10 cellular contexts compared by ENCODE assay signal in the genomic region with DNA sequence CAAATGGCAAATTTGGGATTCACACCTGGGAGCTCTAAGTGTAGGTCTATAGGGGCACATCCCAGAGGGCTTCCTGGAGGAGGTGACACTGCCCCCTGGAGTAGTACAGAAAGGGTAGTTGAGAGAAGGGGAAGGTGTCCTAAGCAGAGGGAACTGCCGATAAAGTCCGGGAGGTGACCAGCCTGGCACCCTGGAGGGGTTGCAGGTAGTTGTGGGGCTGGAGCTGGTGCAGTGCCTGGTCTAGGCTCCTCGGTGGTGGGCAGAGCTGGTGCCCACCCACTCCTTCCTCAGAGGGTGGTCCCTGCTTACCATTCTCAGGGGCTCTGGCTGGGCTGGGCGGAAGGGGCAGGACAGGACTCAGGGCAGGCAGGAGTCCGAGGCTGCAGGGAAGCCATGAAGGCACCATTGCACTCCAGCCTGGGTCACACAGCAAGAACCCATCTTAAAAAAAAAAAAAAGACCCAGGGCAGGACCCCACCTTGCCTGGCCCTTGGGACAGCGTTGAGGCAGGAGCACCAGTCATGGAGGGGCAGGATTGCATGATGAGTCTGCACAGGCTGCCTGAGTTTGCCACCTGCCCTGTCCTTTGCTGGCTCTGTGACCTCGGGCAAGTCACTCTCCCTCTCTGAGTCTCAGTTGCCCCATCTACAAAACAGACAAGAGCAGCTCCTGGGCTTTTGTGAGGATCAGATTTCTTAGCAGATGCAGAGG. TPM values are rescaled to one million over a fixed set of nuclear protein-coding genes. Genes with fewer than 3 reads are reported as not detected.
DNase-seq lines count a peak whose midpoint lies in the region; ATAC-seq and TF ChIP-seq lines count a peak whose summit lies in the region.
"Had no signal": no experiment of that assay in that cellular context is flagged by ENCODE, and none has a peak within 500 bp of the region (broad histone marks: within the 10 kb centered on the region; RNA-seq: fewer than 3 reads in every experiment).

No MANE protein-coding gene starts in this region.

- BruUV-seq in HCT116 (replicated peaks; lab: Mats Ljungman, UMichigan) = no TSS peak

- intact Hi-C loops in CD8-positive, alpha-beta T cell (cut with DNase I, micrococcal nuclease) = loop anchor here (1.0 to 2.0 kb wide), 3 partner anchors 15 to 41 kb away; no protein-coding TSS in a partner anchor
- intact Hi-C loops in HCT116 (cut with micrococcal nuclease) (no loop called here), ovary (cut with DNase I) (no loop called here)

- CTCF ChIA-PET in CD8-positive, alpha-beta T cell (lab: Charles Lee) = interaction anchor here (1.6 to 3.0 kb wide), 3 partner anchors 17 to 55 kb away, joined by 5 to 10 read pairs (median 8); a partner anchor contains a TSS
- CTCF ChIA-PET in HCT116 (lab: Charles Lee) = no interaction called here

- POLR2A ChIA-PET in CD8-positive, alpha-beta T cell (lab: Charles Lee) = interaction anchor here (0.5 to 1.3 kb wide), 5 partner anchors 7 to 55 kb away, joined by 3 read pairs; no protein-coding TSS in a partner anchor
- POLR2A ChIA-PET in HCT116 (lab: Charles Lee) = no interaction called here

- H3K9me2 ChIP-seq in HCT116 (ENCODE audit: insufficient read depth) = no peaks in the 10 kb centered on the region

- no peaks in the 10 kb centered on the region for H3K36me3 Mint-ChIP-seq in CD8-positive, alpha-beta T cell
- no peaks in the 10 kb centered on the region for H3K36me3 Mint-ChIP-seq in activated naive CD8-positive, alpha-beta T cell treated with anti-CD3 and anti-CD28 coated beads for 36 hours
- no peaks in the 10 kb centered on the region for H3K36me3 Mint-ChIP-seq in neural progenitor cell

- TF ChIP-seq POLR2A in HCT116 (IDR thresholded peaks at IDR 0.05; ENCODE audit: borderline replicate concordance, extremely low read depth, insufficient read depth, insufficient read length) = no peak
- no peak for TF ChIP-seq POLR2A in ovary (IDR thresholded peaks at IDR 0.05)

- H3K4me3 Mint-ChIP-seq in CD8-positive, alpha-beta T cell = no peak overlapping the region
- peak overlapping the region; percentile 25 for H3K4me3 Mint-ChIP-seq in activated naive CD8-positive, alpha-beta T cell treated with anti-CD3 and anti-CD28 coated beads for 36 hours
- H3K4me3 Mint-ChIP-seq in neural progenitor cell = no peak overlapping the region

- DNase-seq in CD8-positive, alpha-beta T cell = peak in 1 of 7 experiments; percentile 44
- DNase-seq in HCT116 (ENCODE audit: low read depth, low spot score) (no peak), neural progenitor cell (ENCODE audit: low spot score) (no peak), ovary (no peak), GM10266 (ENCODE audit: extremely low spot score) (no peak)
- no peak for DNase-seq in activated naive CD8-positive, alpha-beta T cell treated with anti-CD3 and anti-CD28 coated beads for 36 hours
- DNase-seq: NCI-H69 had no signal

- TF ChIP-seq EP300 in ovary (IDR thresholded peaks at IDR 0.05) = no peak

- H4K20me1 ChIP-seq in HCT116 (ENCODE audit: insufficient read depth) (no peaks in the 10 kb centered on the region), neural progenitor cell (ENCODE audit: low read depth) (no peaks in the 10 kb centered on the region)

- TF ChIP-seq RAD21 in HCT116 (IDR thresholded peaks at IDR 0.05; ENCODE audit: low read depth) = no peak

- no peak overlapping the region for H2AFZ ChIP-seq in HCT116 (ENCODE audit: low read depth, low read length, poor library complexity, severe bottlenecking)
- peak overlapping the region; percentile 76 for H2AFZ ChIP-seq in neural progenitor cell (replicated peaks)

- TF ChIP-seq CTCF in CD8-positive, alpha-beta T cell (IDR thresholded peaks at IDR 0.05) = no peak
- no peak for TF ChIP-seq CTCF in HCT116 (IDR thresholded peaks at IDR 0.05 in 2 of 3, conservative IDR thresholded peaks at IDR 0.05 in 1 of 3; ENCODE audit: borderline replicate concordance in 1 of 3, insufficient read depth in 1 of 3, low read depth in 2 of 3, low read length in 2 of 3)
- no peak for TF ChIP-seq CTCF in neural progenitor cell (IDR thresholded peaks at IDR 0.05)
- no peak for TF ChIP-seq CTCF in ovary (IDR thresholded peaks at IDR 0.05)
- no peak for TF ChIP-seq CTCF in GM10266 (IDR thresholded peaks at IDR 0.05; ENCODE audit: control insufficient read depth, insufficient read depth, low read depth, missing control alignments)

- H3K27me3 Mint-ChIP-seq in CD8-positive, alpha-beta T cell (ENCODE audit: low read depth) = no peaks in the 10 kb centered on the region
- H3K27me3 Mint-ChIP-seq in activated naive CD8-positive, alpha-beta T cell treated with anti-CD3 and anti-CD28 coated beads for 36 hours = no peaks in the 10 kb centered on the region
- peaks cover 6% of the 10 kb centered on the region for H3K27me3 Mint-ChIP-seq in neural progenitor cell (ENCODE audit: insufficient read depth, low read depth)

- peaks cover 52% of the 10 kb centered on the region for H3K4me1 Mint-ChIP-seq in CD8-positive, alpha-beta T cell (ENCODE audit: low read depth)
- peaks cover 53% of the 10 kb centered on the region for H3K4me1 Mint-ChIP-seq in activated naive CD8-positive, alpha-beta T cell treated with anti-CD3 and anti-CD28 coated beads for 36 hours
- peaks cover 12% of the 10 kb centered on the region for H3K4me1 Mint-ChIP-seq in neural progenitor cell

- H3F3A ChIP-seq in neural progenitor cell (ENCODE audit: low read depth) = no peaks in the 10 kb centered on the region

- H3K9ac ChIP-seq in HCT116 (ENCODE audit: low read length) (no peak overlapping the region), neural progenitor cell (no peak overlapping the region)

- WGBS in ovary, 3 donors = 68 to 76% (median 73%) methylated on average over 7 of the region's 7 CpGs

- peaks cover 40% of the 10 kb centered on the region for H3K4me1 ChIP-seq in CD8-positive, alpha-beta T cell (ENCODE audit: insufficient read depth, low read length)
- H3K4me1 ChIP-seq in HCT116 (ENCODE audit: control insufficient read depth in 1 of 2, insufficient read depth in 2 of 2, low read length in 2 of 2) (peaks cover 2 to 10% of the 10 kb centered on the region in 2 experiments; a peak in 2 of 4 replicates), neural progenitor cell (peaks cover 8% of the 10 kb centered on the region), ovary (ENCODE audit: insufficient read depth) (no peaks in the 10 kb centered on the region)
- H3K4me1 ChIP-seq: esophagus muscularis mucosa had no signal

- no peak for ATAC-seq in CD8-positive, alpha-beta T cell
- ATAC-seq in HCT116 (0 out of 2 replicates have a peak, but pooled peaks have one; percentile 14), GM19452 (IDR thresholded peaks at IDR 0.05; ENCODE audit: unreplicated experiment) (no peak)

- H3K36me3 ChIP-seq in CD8-positive, alpha-beta T cell (ENCODE audit: insufficient read depth, low read length) = no peaks in the 10 kb centered on the region
- no peaks in the 10 kb centered on the region for H3K36me3 ChIP-seq in HCT116 (ENCODE audit: control insufficient read depth in 1 of 2, insufficient read depth in 2 of 2, low read length in 2 of 2)
- H3K36me3 ChIP-seq in neural progenitor cell = no peaks in the 10 kb centered on the region
- H3K36me3 ChIP-seq in ovary = no peaks in the 10 kb centered on the region
- H3K36me3 ChIP-seq: esophagus muscularis mucosa had no signal

- H3K79me2 ChIP-seq in HCT116 (ENCODE audit: insufficient read depth, low read length) (no peaks in the 10 kb centered on the region), neural progenitor cell (ENCODE audit: low read depth) (no peaks in the 10 kb centered on the region)

- no peak overlapping the region for H3K27ac ChIP-seq in CD8-positive, alpha-beta T cell (ENCODE audit: low read depth, low read length)
- H3K27ac ChIP-seq in HCT116 (ENCODE audit: low read depth, low read length) (no peak overlapping the region), neural progenitor cell (no peak overlapping the region), ovary (no peak overlapping the region)
- H3K27ac ChIP-seq: esophagus muscularis mucosa, HL-60 had no signal

- RAD21 ChIA-PET in HCT116 (lab: Charles Lee; ENCODE audit: low non-redundant PET in 1 of 2, low total read pairs in 2 of 2, uncharacterized antibody in 2 of 2, unreplicated experiment in 2 of 2) = no interaction called here

- H3K4me2 ChIP-seq in HCT116 (ENCODE audit: low read length) = peak overlapping the region; percentile 45
- peak overlapping the region; percentile 63 for H3K4me2 ChIP-seq in neural progenitor cell

- no peaks in the 10 kb centered on the region for H3K9me3 ChIP-seq in CD8-positive, alpha-beta T cell (ENCODE audit: low read length)
- H3K9me3 ChIP-seq in HCT116 (ENCODE audit: control insufficient read depth in 1 of 2, insufficient read depth in 1 of 2, low read depth in 1 of 2, low read length in 2 of 2) = no peaks in the 10 kb centered on the region
- no peaks in the 10 kb centered on the region for H3K9me3 ChIP-seq in neural progenitor cell (ENCODE audit: low read depth)
- H3K9me3 ChIP-seq in ovary = no peaks in the 10 kb centered on the region
- H3K9me3 ChIP-seq: esophagus muscularis mucosa had no signal

- no peaks in the 10 kb centered on the region for H3K27me3 ChIP-seq in CD8-positive, alpha-beta T cell (ENCODE audit: insufficient read depth, low read length)
- H3K27me3 ChIP-seq in HCT116 (ENCODE audit: insufficient read depth, low read length) (no peaks in the 10 kb centered on the region), neural progenitor cell (no peaks in the 10 kb centered on the region), ovary (no peaks in the 10 kb centered on the region)

- peak overlapping the region; percentile 76 for H3K27ac Mint-ChIP-seq in CD8-positive, alpha-beta T cell
- H3K27ac Mint-ChIP-seq in activated naive CD8-positive, alpha-beta T cell treated with anti-CD3 and anti-CD28 coated beads for 36 hours = peak overlapping the region; percentile 88
- peak overlapping the region; percentile 83 for H3K27ac Mint-ChIP-seq in neural progenitor cell

- no peaks in the 10 kb centered on the region for H3K9me3 Mint-ChIP-seq in CD8-positive, alpha-beta T cell
- H3K9me3 Mint-ChIP-seq in activated naive CD8-positive, alpha-beta T cell treated with anti-CD3 and anti-CD28 coated beads for 36 hours = no peaks in the 10 kb centered on the region
- no peaks in the 10 kb centered on the region for H3K9me3 Mint-ChIP-seq in neural progenitor cell

- no peak overlapping the region for H3K4me3 ChIP-seq in CD8-positive, alpha-beta T cell (ENCODE audit: low read depth, low read length)
- no peak overlapping the region for H3K4me3 ChIP-seq in HCT116 (replicated peaks in 1 of 2; ENCODE audit: low read depth in 1 of 2, low read length in 2 of 2)
- H3K4me3 ChIP-seq in neural progenitor cell = no peak overlapping the region
- H3K4me3 ChIP-seq in ovary = no peak overlapping the region
- H3K4me3 ChIP-seq: esophagus muscularis mucosa had no signal

RNA-seq across cellular contexts. Expression of a gene that starts 43.8 kb away (rescaled TPM):
- total RNA-seq in CD8-positive, alpha-beta T cell = 100 to 1,000 TPM; 175 to 176 TPM
- total RNA-seq in HCT116 (2021; ENCODE audit: unreplicated experiment) = 3.3 TPM
- 2.0 and 3.0 TPM in 2 replicates for polyA plus RNA-seq in HCT116 (2012)
- total RNA-seq in activated naive CD8-positive, alpha-beta T cell treated with anti-CD3 and anti-CD28 coated beads for 36 hours = 100 to 1,000 TPM; 159 to 175 TPM
- 2.9 TPM in 1 of 2 replicates, not detected in the other for total RNA-seq in neural progenitor cell (ENCODE audit: low replicate concordance)
- total RNA-seq in ovary = 1 to 10 TPM; 2.6 to 6.0 (median 4.6) TPM
- 1 to 10 TPM; 1.0 to 4.8 TPM for polyA plus RNA-seq in ovary

RNA-seq across cellular contexts. Expression of a gene that starts 54.0 kb away (rescaled TPM):
- 10 to 100 TPM; 31.7 to 31.8 TPM for total RNA-seq in CD8-positive, alpha-beta T cell
- total RNA-seq in HCT116 (2021; ENCODE audit: unreplicated experiment) = 32.3 TPM
- polyA plus RNA-seq in HCT116 (2012) = 16.7 and 23.2 TPM in 2 replicates
- 10 to 100 TPM; 24.4 to 26.3 TPM for total RNA-seq in activated naive CD8-positive, alpha-beta T cell treated with anti-CD3 and anti-CD28 coated beads for 36 hours
- 11.6 and 31.8 TPM in 2 replicates for total RNA-seq in neural progenitor cell (ENCODE audit: low replicate concordance)
- total RNA-seq in ovary = 10 to 100 TPM; 10.1 to 25.5 (median 17.4) TPM
- polyA plus RNA-seq in ovary = 10 to 100 TPM in 1 of 2 donors, 1 to 10 TPM in 1; 4.5 to 23.7 TPM

Comparison
In these comparisons a context has a peak if more than half of its experiments do, and no peak if none do; other contexts are left out.
1. RNA of a gene that starts 43.8 kb away (total RNA-seq): 175 to 176 TPM in CD8-positive, alpha-beta T cell and 159 to 175 TPM in activated naive CD8-positive, alpha-beta T cell treated with anti-CD3 and anti-CD28 coated beads for 36 hours; 2.6 to 6.0 TPM in ovary, 3.3 TPM in HCT116 (single experiment) and 2.9 TPM in neural progenitor cell; every median in the first group is over 10 times any median in the second.
2. intact Hi-C loops: an anchor here in CD8-positive, alpha-beta T cell (1.0 to 2.0 kb wide); none called in HCT116 and ovary.
3. Peak in every context shown above with its lines, with median percentiles within 50 percentile points of each other: H3K27ac Mint-ChIP-seq.